ENCODE assay signal across 9 cellular contexts in the genomic region with DNA sequence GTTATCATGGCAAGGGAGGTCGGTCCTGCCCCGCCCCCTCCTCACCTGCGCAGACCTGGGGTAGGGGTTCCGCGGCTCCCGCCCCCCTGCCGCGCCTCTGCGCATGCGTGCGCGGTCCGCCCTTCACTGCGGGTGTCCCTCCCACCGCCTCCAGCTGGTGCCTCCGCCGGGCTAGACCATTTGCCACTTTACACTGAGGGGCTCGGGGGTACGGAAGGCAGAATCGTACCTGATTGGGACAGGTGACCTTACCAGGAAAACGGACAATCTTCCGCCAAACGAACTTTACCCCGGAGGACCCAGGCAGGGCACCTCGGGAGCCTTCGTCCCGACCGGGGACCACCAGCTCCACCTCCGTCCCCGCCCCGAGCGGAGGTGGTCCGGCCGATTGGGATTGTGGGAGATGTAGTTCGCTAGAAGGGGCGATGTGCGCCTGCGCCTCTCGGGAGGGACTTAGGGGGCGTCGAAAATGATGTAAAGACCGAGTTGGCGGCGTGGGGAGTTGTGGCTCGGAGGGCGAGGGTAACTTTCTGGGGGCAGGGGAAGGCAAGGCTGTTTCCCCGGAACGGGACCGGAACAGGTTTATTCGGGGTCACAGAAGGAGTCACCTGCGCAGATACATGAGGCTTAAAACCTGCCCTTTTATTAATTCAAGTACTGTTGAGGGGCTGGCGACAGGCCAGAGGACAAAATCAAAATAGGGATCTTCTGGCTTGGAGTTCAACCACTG. TPM values are rescaled to one million over a fixed set of nuclear protein-coding genes. Genes with fewer than 3 reads are reported as not detected.
DNase-seq lines count a peak whose midpoint lies in the region; ATAC-seq, FAIRE-seq and TF ChIP-seq lines count a peak whose summit lies in the region.
"Had no signal": no experiment of that assay in that cellular context is flagged by ENCODE, and none has a peak within 500 bp of the region (broad histone marks: within the 10 kb centered on the region; RNA-seq: fewer than 3 reads in every experiment).

A gene with protein sequence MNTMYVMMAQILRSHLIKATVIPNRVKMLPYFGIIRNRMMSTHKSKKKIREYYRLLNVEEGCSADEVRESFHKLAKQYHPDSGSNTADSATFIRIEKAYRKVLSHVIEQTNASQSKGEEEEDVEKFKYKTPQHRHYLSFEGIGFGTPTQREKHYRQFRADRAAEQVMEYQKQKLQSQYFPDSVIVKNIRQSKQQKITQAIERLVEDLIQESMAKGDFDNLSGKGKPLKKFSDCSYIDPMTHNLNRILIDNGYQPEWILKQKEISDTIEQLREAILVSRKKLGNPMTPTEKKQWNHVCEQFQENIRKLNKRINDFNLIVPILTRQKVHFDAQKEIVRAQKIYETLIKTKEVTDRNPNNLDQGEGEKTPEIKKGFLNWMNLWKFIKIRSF (minus strand): TSS at position 344 of the 730 bp plus-strand sequence. CDS start 2,323 bp downstream, outside the sequence.

- peak; percentile 99 for ATAC-seq in GM19023 (IDR thresholded peaks at IDR 0.05; ENCODE audit: unreplicated experiment)
- ATAC-seq in HG03196 (IDR thresholded peaks at IDR 0.05; ENCODE audit: unreplicated experiment) = peak; percentile 92
- ATAC-seq in activated CD4-positive, CD25-positive, alpha-beta regulatory T cell treated with anti-CD3 and anti-CD28 coated beads, Interleukin-2, amount 50 U/mL, for 24 hours = peak; percentile 98

- peak; percentile 32 for FAIRE-seq in keratinocyte (lab: Jason Lieb, UNC)
- FAIRE-seq: TTC549 had no signal

- DNase-seq in AG09319 (ENCODE audit: extremely low read depth, low read depth) (peak; percentile 73), NCI-H345 treated with DMSO at 0.1 percent for 48 hours (lab: John Stamatoyannopoulos, UW; ENCODE audit: unreplicated experiment) (peak; percentile 96), cerebellar nuclear complex (lab: John Stamatoyannopoulos, UW) (peak; percentile 37 to 83), keratinocyte (ENCODE audit: low read depth, low spot score) (peak; percentile 33)
- peak; percentile 85 to 91 for DNase-seq in stimulated activated CD4-positive, alpha-beta T cell treated with anti-CD3 and anti-CD28 coated beads, Interleukin-15, amount 100 ng/mL, for 1 hour (ENCODE audit: low read depth in 1 of 2, low spot score in 1 of 2)

- peaks cover 4% of the 10 kb centered on the region for H3K4me1 ChIP-seq in keratinocyte (ENCODE audit: control insufficient read depth, extremely low read depth, insufficient read depth, low read length)

- H3K9me1 ChIP-seq in keratinocyte (ENCODE audit: control insufficient read depth, extremely low read depth, insufficient read depth, low read length) = no peaks in the 10 kb centered on the region

- no peaks in the 10 kb centered on the region for H4K20me1 ChIP-seq in keratinocyte (ENCODE audit: control insufficient read depth, extremely low read depth, insufficient read depth, low read length)

- TF ChIP-seq CTCF in AG09319 (IDR thresholded peaks at IDR 0.05; ENCODE audit: low read depth, low read length) (no peak), keratinocyte (optimal IDR thresholded peaks at IDR 0.05 in 1 of 3, IDR thresholded peaks at IDR 0.05 in 1 of 3, conservative IDR thresholded peaks at IDR 0.05 in 1 of 3; ENCODE audit: extremely low read depth in 1 of 3, insufficient read depth in 2 of 3, low read length in 3 of 3) (no peak)

- dilution Hi-C loops in keratinocyte (cut with MboI; ENCODE audit: extremely low pct_ligation_motif_present, low sequenced_read_pairs) = no loop called here

- peak within 1 kb of the TSS; percentile 76 to 91 (median 88) for H3K4me3 ChIP-seq in keratinocyte (ENCODE audit: control insufficient read depth in 2 of 3, extremely low read depth in 1 of 3, insufficient read depth in 2 of 3, low read depth in 1 of 3, low read length in 3 of 3)

- peaks cover 3% of the 10 kb centered on the region for H3K27me3 ChIP-seq in keratinocyte (ENCODE audit: control insufficient read depth, extremely low read depth, insufficient read depth, low read length)

- H3K4me2 ChIP-seq in keratinocyte (ENCODE audit: control insufficient read depth, extremely low read depth, insufficient read depth, low read depth, low read length) = peak within 1 kb of the TSS; percentile 92

- no peaks in the 10 kb centered on the region for H3K79me2 ChIP-seq in keratinocyte (ENCODE audit: control insufficient read depth, insufficient read depth, low read length)

- peak within 1 kb of the TSS; percentile 99 for H2AFZ ChIP-seq in keratinocyte (ENCODE audit: control insufficient read depth, low read length)

- no peaks in the 10 kb centered on the region for H3K9me3 ChIP-seq in keratinocyte (ENCODE audit: control insufficient read depth, low read depth, low read length)

- no peaks in the 10 kb centered on the region for H3K36me3 ChIP-seq in keratinocyte (ENCODE audit: control insufficient read depth in 2 of 2, extremely low read depth in 1 of 2, insufficient read depth in 2 of 2, low read length in 2 of 2)

- H3K27ac ChIP-seq in keratinocyte (ENCODE audit: control insufficient read depth, insufficient read depth, low read length) = peak within 1 kb of the TSS; percentile 76

- H3K9ac ChIP-seq in keratinocyte (ENCODE audit: control insufficient read depth, extremely low read depth, insufficient read depth, low read length) = peak within 1 kb of the TSS; percentile 88

RNA-seq across cellular contexts. Expression of the gene that starts here (rescaled TPM):
- 0.91 to 1.4 TPM (median 1.1 TPM) in 3 replicates for polyA plus RNA-seq in keratinocyte
- 2.2 TPM for polyA plus RNA-seq in keratinocyte (2011; ENCODE audit: low read depth)
- 0.74 and 1.2 TPM in 2 replicates for polyA plus RNA-seq in keratinocyte (2011; cell fraction: cytosol; rRNA removed)
- 1.1 and 1.7 TPM in 2 replicates for polyA plus RNA-seq in keratinocyte (2011; cell fraction: nucleus; rRNA removed)
- 0.63 and 0.79 TPM in 2 replicates for polyA plus RNA-seq in keratinocyte (2012; ENCODE audit: low replicate concordance)
- 0.30 to 1.1 TPM in 2 of 3 replicates, not detected in the other for polyA minus RNA-seq in keratinocyte
- polyA minus RNA-seq in keratinocyte (2011; cell fraction: cytosol; rRNA and poly(A)+ RNA removed) = 0.77 TPM
- not detected in 2 replicates for polyA minus RNA-seq in keratinocyte (2011; cell fraction: nucleus; rRNA and poly(A)+ RNA removed)

Comparison
In these comparisons a context has a peak if more than half of its experiments do, and no peak if none do; other contexts are left out.
1. Peak in every context shown above with its lines: DNase-seq, ATAC-seq, H3K4me3 ChIP-seq and H3K27ac ChIP-seq.
2. DNase-seq: peak in every context shown above with its lines; median percentile 96 in NCI-H345 treated with DMSO at 0.1 percent for 48 hours; 88 in stimulated activated CD4-positive, alpha-beta T cell treated with anti-CD3 and anti-CD28 coated beads, Interleukin-15, amount 100 ng/mL, for 1 hour; 73 in AG09319; 60 in cerebellar nuclear complex; 33 in keratinocyte.